Comparison of ENCODE assay signal across 20 cellular contexts in genomic region chr11:69127091-69127850, GRCh38. TPM values are rescaled to one million over a fixed set of nuclear protein-coding genes. Genes with fewer than 3 reads are reported as not detected.
DNase-seq lines count a peak whose midpoint lies in the region; ATAC-seq and TF ChIP-seq lines count a peak whose summit lies in the region.
"Had no signal": no experiment of that assay in that cellular context is flagged by ENCODE, and none has a peak within 500 bp of the region (broad histone marks: within the 10 kb centered on the region; RNA-seq: fewer than 3 reads in every experiment).

No MANE protein-coding gene starts in this region.

- ATAC-seq in HG02840 (IDR thresholded peaks at IDR 0.05; ENCODE audit: low FRiP score, unreplicated experiment) (no peak), HG02981 (IDR thresholded peaks at IDR 0.05; ENCODE audit: unreplicated experiment) (no peak)
- ATAC-seq: GM23338 had no signal

- H3K4me1 Mint-ChIP-seq in CD14-positive monocyte = peaks cover 8% of the 10 kb centered on the region

- no peak for TF ChIP-seq CTCF in CD14-positive monocyte (IDR thresholded peaks at IDR 0.05)
- no peak for TF ChIP-seq CTCF in coronary artery (IDR thresholded peaks at IDR 0.05)
- no peak for TF ChIP-seq CTCF in osteoblast (IDR thresholded peaks at IDR 0.05; ENCODE audit: extremely low read depth, low read depth, low read length)

- no peak overlapping the region for H2AFZ ChIP-seq in osteoblast (ENCODE audit: low read length)
- H2AFZ ChIP-seq: GM23338 had no signal

- H3K4me2 ChIP-seq in osteoblast (ENCODE audit: insufficient read depth, low read length) = no peak overlapping the region
- H3K4me2 ChIP-seq: GM23338 had no signal

- no peak overlapping the region for H3K4me3 Mint-ChIP-seq in CD14-positive monocyte
- H3K4me3 Mint-ChIP-seq: B cell; CD4-positive, alpha-beta memory T cell; GM23338; HFFc6 had no signal

- peaks cover 2 to 18% (median 11%) of the 10 kb centered on the region in 7 donors for H3K9me3 Mint-ChIP-seq in CD14-positive monocyte

- H3K4me3 ChIP-seq in coronary artery (no peak overlapping the region), osteoblast (ENCODE audit: insufficient read depth, low read length) (no peak overlapping the region)
- H3K4me3 ChIP-seq: GM23338 had no signal

- peaks cover 11% of the 10 kb centered on the region for H3K4me1 ChIP-seq in osteoblast (ENCODE audit: insufficient read depth, low read length)

- peaks cover 6% of the 10 kb centered on the region for H3K9me3 ChIP-seq in osteoblast (ENCODE audit: low read depth, low read length)

- H3K36me3 ChIP-seq in osteoblast (ENCODE audit: insufficient read depth, low read length) = no peaks in the 10 kb centered on the region

- H3K27ac ChIP-seq in coronary artery (peak overlapping the region; percentile 32 to 67), osteoblast (ENCODE audit: low read depth, low read length) (no peak overlapping the region)

- no peaks in the 10 kb centered on the region for H3K36me3 Mint-ChIP-seq in CD14-positive monocyte

- H3K27me3 Mint-ChIP-seq in CD14-positive monocyte (ENCODE audit: low read depth in 3 of 3) = peaks cover 2 to 12% (median 2%) of the 10 kb centered on the region in 3 donors
- H3K27me3 Mint-ChIP-seq: B cell; CD4-positive, alpha-beta memory T cell had no signal

- intact Hi-C loops in CD14-positive monocyte (cut with micrococcal nuclease) = no loop called here

- no peaks in the 10 kb centered on the region for H3K27me3 ChIP-seq in osteoblast (ENCODE audit: insufficient read depth, low read length)

- H3K27ac Mint-ChIP-seq in CD14-positive monocyte = no peak overlapping the region
- H3K27ac Mint-ChIP-seq: B cell; CD4-positive, alpha-beta memory T cell; GM23338; HFFc6 had no signal

- DNase-seq in CD14-positive monocyte (ENCODE audit: low spot score) (peak; percentile 11), HuH-7.5 (ENCODE audit: low spot score) (peak; percentile 12), coronary artery (ENCODE audit: low spot score) (no peak), osteoblast (ENCODE audit: insufficient read length, low spot score, missing footprints) (peak; percentile 75), iPS-NIHi7 (ENCODE audit: extremely low spot score) (no peak), T-helper 1 cell (no peak)
- DNase-seq: ACHN; CD4-positive, alpha-beta memory T cell; DMS79 treated with DMSO at 0.1 percent for 48 hours; GDM1; HFFc6; Kasumi-1; NCI-H1417 treated with DMSO at 0.1 percent for 48 hours; NCI-H2081; NCI-H345; NCI-H526 treated with DMSO at 0.1 percent for 48 hours had no signal

- H4K20me1 ChIP-seq in osteoblast (ENCODE audit: insufficient read depth, low read length) = no peaks in the 10 kb centered on the region

- no peaks in the 10 kb centered on the region for H3K79me2 ChIP-seq in osteoblast (ENCODE audit: insufficient read depth, low read length)

RNA-seq across cellular contexts. Expression of gene SMIM38, which starts 28.5 kb away (rescaled TPM):
- not detected for polyA plus RNA-seq in CD14-positive monocyte
- total RNA-seq in osteoblast = under 0.01 and 0.29 TPM in 2 replicates
- total RNA-seq: HFFc6 had no signal
- polyA plus RNA-seq: CD4-positive, alpha-beta memory T cell; GM23338 had no signal

Comparison
In these comparisons a context has a peak if more than half of its experiments do, and no peak if none do; other contexts are left out.
1. DNase-seq: peak in CD14-positive monocyte (single experiment), HuH-7.5 (single experiment) and osteoblast (single experiment); none in coronary artery (single experiment), iPS-NIHi7 (single experiment) and T-helper 1 cell (0 of 5).